Comparison of ENCODE assay signal across 25 cellular contexts in genomic region chr15:31294067-31294466, GRCh38.
"Had no signal": no experiment of that assay in that cellular context is flagged by ENCODE, and none has a peak within 500 bp of the region (broad histone marks: within the 10 kb centered on the region; RNA-seq: fewer than 3 reads in every experiment).

No MANE protein-coding gene starts in this region.

- H3K9me3 ChIP-seq: left ventricle myocardium inferior, thoracic aorta, upper lobe of left lung had no signal

- H3K9me3 Mint-ChIP-seq: activated naive CD8-positive, alpha-beta T cell treated with anti-CD3 and anti-CD28 coated beads for 36 hours; immature natural killer cell; natural killer cell treated with Interleukin-12 subunit alpha and Interleukin-12 subunit beta and Interleukin-15 and Interleukin-18, amount 100 ng/mL, for 72 hours; stimulated activated effector memory CD8-positive, alpha-beta T cell treated with anti-CD3 and anti-CD28 coated beads, Interleukin-12 subunit alpha, Interleukin-12 subunit beta, amount 100 ng/mL, for 72 hours; stimulated activated naive CD8-positive, alpha-beta T cell treated with anti-CD3 and anti-CD28 coated beads, Interleukin-15, amount 100 ng/mL, for 72 hours had no signal

- H3K4me1 Mint-ChIP-seq: activated naive CD8-positive, alpha-beta T cell treated with anti-CD3 and anti-CD28 coated beads for 36 hours; immature natural killer cell had no signal

- H3K36me3 Mint-ChIP-seq: activated naive CD8-positive, alpha-beta T cell treated with anti-CD3 and anti-CD28 coated beads for 36 hours; natural killer cell treated with Interleukin-12 subunit alpha and Interleukin-12 subunit beta and Interleukin-15 and Interleukin-18, amount 100 ng/mL, for 72 hours had no signal

- DNase-seq: activated CD4-positive, alpha-beta T cell treated with anti-CD3 and anti-CD28 coated beads for 1 hour; activated CD4-positive, alpha-beta T cell treated with anti-CD3 and anti-CD28 coated beads, Interleukin-2, amount 50 U/mL, for 1 hour; activated CD8-positive, alpha-beta memory T cell treated with anti-CD3 and anti-CD28 coated beads for 24 hours; activated naive CD4-positive, alpha-beta T cell treated with Interleukin-2 at 50 U/mL for 16 hours; activated naive CD8-positive, alpha-beta T cell treated with anti-CD3 and anti-CD28 coated beads for 36 hours; dermis blood vessel endothelial cell; effector memory CD4-positive, alpha-beta T cell; foreskin melanocyte; glutamatergic neuron; immature natural killer cell; left ventricle myocardium inferior; mammary epithelial cell; midbrain; nucleus accumbens; small intestine; stimulated activated CD4-positive, alpha-beta T cell treated with anti-CD3 and anti-CD28 coated beads, Interleukin-2, amount 100 ng/mL, for 24 hours; stimulated activated naive CD8-positive, alpha-beta T cell treated with anti-CD3 and anti-CD28 coated beads, Interleukin-15, amount 100 ng/mL, for 72 hours; T-helper 1 cell; upper lobe of left lung; WERI-Rb-1 had no signal

- H3K4me3 ChIP-seq: hepatocyte, left ventricle myocardium inferior, thoracic aorta, upper lobe of left lung had no signal

- ATAC-seq: natural killer cell treated with Interleukin-12 subunit alpha and Interleukin-12 subunit beta and Interleukin-15 and Interleukin-18, amount 100 ng/mL, for 72 hours; sciatic nerve; stimulated activated effector memory CD8-positive, alpha-beta T cell treated with anti-CD3 and anti-CD28 coated beads, Interleukin-12 subunit alpha, Interleukin-12 subunit beta, amount 100 ng/mL, for 72 hours; stimulated activated naive CD8-positive, alpha-beta T cell treated with anti-CD3 and anti-CD28 coated beads, Interleukin-15, amount 100 ng/mL, for 72 hours had no signal

- H3K27me3 ChIP-seq: hepatocyte, upper lobe of left lung had no signal

- H3K27ac ChIP-seq: hepatocyte, left ventricle myocardium inferior, thoracic aorta, WERI-Rb-1 had no signal

- H3K4me3 Mint-ChIP-seq: activated naive CD8-positive, alpha-beta T cell treated with anti-CD3 and anti-CD28 coated beads for 36 hours; immature natural killer cell; natural killer cell treated with Interleukin-12 subunit alpha and Interleukin-12 subunit beta and Interleukin-15 and Interleukin-18, amount 100 ng/mL, for 72 hours; stimulated activated effector memory CD8-positive, alpha-beta T cell treated with anti-CD3 and anti-CD28 coated beads, Interleukin-12 subunit alpha, Interleukin-12 subunit beta, amount 100 ng/mL, for 72 hours; stimulated activated naive CD8-positive, alpha-beta T cell treated with anti-CD3 and anti-CD28 coated beads, Interleukin-15, amount 100 ng/mL, for 72 hours had no signal

- H3K27me3 Mint-ChIP-seq: activated naive CD8-positive, alpha-beta T cell treated with anti-CD3 and anti-CD28 coated beads for 36 hours had no signal

- H3K27ac Mint-ChIP-seq: activated naive CD8-positive, alpha-beta T cell treated with anti-CD3 and anti-CD28 coated beads for 36 hours; immature natural killer cell; stimulated activated effector memory CD8-positive, alpha-beta T cell treated with anti-CD3 and anti-CD28 coated beads, Interleukin-12 subunit alpha, Interleukin-12 subunit beta, amount 100 ng/mL, for 72 hours; stimulated activated naive CD8-positive, alpha-beta T cell treated with anti-CD3 and anti-CD28 coated beads, Interleukin-15, amount 100 ng/mL, for 72 hours had no signal

- H3K36me3 ChIP-seq: left ventricle myocardium inferior, thoracic aorta, upper lobe of left lung, WERI-Rb-1 had no signal
